ENCODE assay signal across 12 cellular contexts in the genomic region with DNA sequence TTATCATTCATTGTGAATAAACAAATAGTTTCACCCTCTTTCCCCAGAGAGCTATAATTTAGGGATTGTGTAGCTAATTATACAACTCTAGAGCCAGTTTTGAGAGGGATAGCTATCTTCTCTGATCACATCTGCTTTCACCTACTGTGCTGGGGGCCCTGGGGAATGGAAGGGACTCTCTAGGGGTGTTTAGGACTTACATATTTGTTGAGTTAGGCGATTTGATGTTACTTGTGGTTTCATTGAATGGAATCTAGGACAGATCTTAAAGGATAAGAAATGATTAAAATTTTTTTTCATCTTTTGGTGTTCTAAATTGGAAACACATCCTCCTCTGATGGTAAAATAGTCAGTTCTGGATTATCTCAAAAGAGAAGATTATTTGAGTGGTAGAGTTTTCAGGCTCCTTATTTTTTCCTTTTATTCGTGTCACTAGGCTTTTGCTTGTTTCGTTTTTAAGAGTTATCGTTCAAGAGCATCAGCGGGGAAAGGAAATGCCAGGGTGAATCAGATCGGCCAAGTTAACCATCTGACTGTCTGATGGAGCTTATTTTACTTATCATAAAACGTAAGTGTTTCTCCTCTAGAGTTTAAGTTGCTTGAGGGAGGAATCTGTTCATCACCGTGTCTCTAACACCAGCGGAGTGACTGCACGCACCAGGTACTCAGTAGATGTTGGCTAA.
DNase-seq lines count a peak whose midpoint lies in the region; ATAC-seq and TF ChIP-seq lines count a peak whose summit lies in the region.
"Had no signal": no experiment of that assay in that cellular context is flagged by ENCODE, and none has a peak within 500 bp of the region (broad histone marks: within the 10 kb centered on the region; RNA-seq: fewer than 3 reads in every experiment).

No MANE protein-coding gene starts in this region.

- peaks cover 34% of the 10 kb centered on the region for H3K36me3 Mint-ChIP-seq in CD4-positive, CD25-positive, alpha-beta regulatory T cell

- H3K9me3 ChIP-seq in CD4-positive, CD25-positive, alpha-beta regulatory T cell (ENCODE audit: control insufficient read depth in 2 of 2, low read length in 2 of 2) = no peaks in the 10 kb centered on the region
- no peaks in the 10 kb centered on the region for H3K9me3 ChIP-seq in SK-N-SH
- H3K9me3 ChIP-seq in right cardiac atrium (ENCODE audit: control insufficient read depth, low read length) = no peaks in the 10 kb centered on the region
- H3K9me3 ChIP-seq: breast epithelium, ovary had no signal

- H3K36me3 ChIP-seq in CD4-positive, CD25-positive, alpha-beta regulatory T cell (ENCODE audit: control insufficient read depth, insufficient read depth, low read length) = no peaks in the 10 kb centered on the region
- no peaks in the 10 kb centered on the region for H3K36me3 ChIP-seq in SK-N-SH (replicated peaks in 1 of 2; ENCODE audit: control insufficient read depth in 1 of 2, insufficient read depth in 2 of 2, low read length in 1 of 2)
- H3K36me3 ChIP-seq: breast epithelium, ovary had no signal

- H3K9me3 Mint-ChIP-seq in CD4-positive, CD25-positive, alpha-beta regulatory T cell = no peaks in the 10 kb centered on the region

- no peaks in the 10 kb centered on the region for H4K20me1 ChIP-seq in SK-N-SH (ENCODE audit: insufficient read depth)

- CTCF ChIA-PET in SK-N-SH (lab: Yijun Ruan, JAX) = no interaction called here

- ATAC-seq in CD4-positive, CD25-positive, alpha-beta regulatory T cell (ENCODE audit: low read depth in 2 of 2) = no peak
- ATAC-seq in right cardiac atrium = no peak

- H2AFZ ChIP-seq in SK-N-SH (ENCODE audit: low read depth) = peak overlapping the region; percentile 7; the same call in 1 of the 2 replicates

- H3K27ac Mint-ChIP-seq in CD4-positive, CD25-positive, alpha-beta regulatory T cell = peak overlapping the region in 2 of 3 donors; percentile 1 to 32

- TF ChIP-seq RAD21 in SK-N-SH (IDR thresholded peaks at IDR 0.05; ENCODE audit: low read length) = no peak

- peak overlapping the region; percentile 67; the same call in 1 of the 2 replicates for H3K9ac ChIP-seq in SK-N-SH

- H3K79me2 ChIP-seq in SK-N-SH (ENCODE audit: insufficient read depth) = peaks cover 9% of the 10 kb centered on the region

- no peaks in the 10 kb centered on the region for H3K9me2 ChIP-seq in SK-N-SH

- H3K4me3 Mint-ChIP-seq in CD4-positive, CD25-positive, alpha-beta regulatory T cell = peak overlapping the region in 1 of 4 donors; percentile 38

- peak in 1 of 3 donors; percentile 46 for DNase-seq in CD4-positive, CD25-positive, alpha-beta regulatory T cell
- peak; percentile 86 for DNase-seq in HT1080 (ENCODE audit: low read depth)
- DNase-seq in SK-N-SH = peak; percentile 10
- DNase-seq in fibroblast of the conjunctiva (ENCODE audit: low read depth) = peak; percentile 27
- DNase-seq in inferior parietal cortex (ENCODE audit: extremely low spot score) = no peak
- no peak for DNase-seq in right cardiac atrium
- DNase-seq in NCI-H345 (lab: John Stamatoyannopoulos, UW) = no peak
- DNase-seq in GOT3 (lab: John Stamatoyannopoulos, UW) = no peak
- DNase-seq: NCI-H446 treated with DMSO at 0.1 percent for 48 hours, ovary, T-helper 9 cell had no signal

- no peaks in the 10 kb centered on the region for H3K27me3 ChIP-seq in CD4-positive, CD25-positive, alpha-beta regulatory T cell (ENCODE audit: control insufficient read depth, insufficient read depth, low read length)
- H3K27me3 ChIP-seq in SK-N-SH (ENCODE audit: insufficient read depth) (no peaks in the 10 kb centered on the region), right cardiac atrium (ENCODE audit: control insufficient read depth, insufficient read depth) (no peaks in the 10 kb centered on the region)
- H3K27me3 ChIP-seq: breast epithelium, ovary had no signal

- TF ChIP-seq EP300 in SK-N-SH (IDR thresholded peaks at IDR 0.05; ENCODE audit: borderline replicate concordance in 1 of 2, low read depth in 1 of 2, low read length in 1 of 2) = peak; percentile 43 to 85

- POLR2A ChIA-PET in SK-N-SH (lab: Yijun Ruan, JAX) = no interaction called here

- H3K27ac ChIP-seq in CD4-positive, CD25-positive, alpha-beta regulatory T cell (ENCODE audit: insufficient read depth, low read length, poor library complexity, severe bottlenecking) = no peak overlapping the region
- peak overlapping the region; percentile 83 to 94 for H3K27ac ChIP-seq in SK-N-SH (ENCODE audit: low read depth in 2 of 2, low read length in 1 of 2)
- no peak overlapping the region for H3K27ac ChIP-seq in right cardiac atrium (ENCODE audit: low read length)
- H3K27ac ChIP-seq: breast epithelium, ovary had no signal

- WGBS in SK-N-SH (ENCODE audit: low lambda C conversion rate) = 13% methylated on average over 10 of the region's 10 CpGs
- WGBS in right cardiac atrium = 90% methylated on average over 10 of the region's 10 CpGs

- intact Hi-C loops in right cardiac atrium (cut with DNase I) = no loop called here

- peaks cover 41% of the 10 kb centered on the region for H3F3A ChIP-seq in SK-N-SH (replicated peaks; ENCODE audit: insufficient read depth)

- H3K4me3 ChIP-seq in CD4-positive, CD25-positive, alpha-beta regulatory T cell (ENCODE audit: low read depth, low read length) = peak overlapping the region; percentile 30
- H3K4me3 ChIP-seq in SK-N-SH (ENCODE audit: low read depth in 2 of 2, low read length in 1 of 2) (peak overlapping the region; percentile 27 to 48), right cardiac atrium (ENCODE audit: low read length) (no peak overlapping the region)
- H3K4me3 ChIP-seq: ovary had no signal

- no peaks in the 10 kb centered on the region for H3K27me3 Mint-ChIP-seq in CD4-positive, CD25-positive, alpha-beta regulatory T cell

- H3K4me1 Mint-ChIP-seq in CD4-positive, CD25-positive, alpha-beta regulatory T cell = peaks cover 12 to 24% (median 16%) of the 10 kb centered on the region in 4 donors

- H3K4me1 ChIP-seq in CD4-positive, CD25-positive, alpha-beta regulatory T cell (ENCODE audit: control insufficient read depth, insufficient read depth, low read length, poor library complexity, severe bottlenecking) = no peaks in the 10 kb centered on the region
- peaks cover 0 to 37% of the 10 kb centered on the region in 2 experiments; a peak in 3 of 4 replicates for H3K4me1 ChIP-seq in SK-N-SH (ENCODE audit: control insufficient read depth in 1 of 2, insufficient read depth in 2 of 2, low read depth in 1 of 2, low read length in 1 of 2)
- H3K4me1 ChIP-seq in right cardiac atrium (ENCODE audit: control insufficient read depth, insufficient read depth, low read length) = peaks cover 5% of the 10 kb centered on the region
- H3K4me1 ChIP-seq: breast epithelium had no signal

- H3K4me2 ChIP-seq in SK-N-SH = peak overlapping the region; percentile 69

- no peak for TF ChIP-seq CTCF in SK-N-SH (IDR thresholded peaks at IDR 0.05)

TF ChIP-seq in SK-N-SH, 30 proteins besides CTCF, POLR2A, EP300 and RAD21 (continues in another document):
- no peak for TF ChIP-seq NRF1 (IDR thresholded peaks at IDR 0.05; ENCODE audit: low read depth, low read length)
- TF ChIP-seq FOSL2 (IDR thresholded peaks at IDR 0.05; ENCODE audit: borderline replicate concordance, low read depth) = peak; percentile 82
- TF ChIP-seq, protein P1, sequence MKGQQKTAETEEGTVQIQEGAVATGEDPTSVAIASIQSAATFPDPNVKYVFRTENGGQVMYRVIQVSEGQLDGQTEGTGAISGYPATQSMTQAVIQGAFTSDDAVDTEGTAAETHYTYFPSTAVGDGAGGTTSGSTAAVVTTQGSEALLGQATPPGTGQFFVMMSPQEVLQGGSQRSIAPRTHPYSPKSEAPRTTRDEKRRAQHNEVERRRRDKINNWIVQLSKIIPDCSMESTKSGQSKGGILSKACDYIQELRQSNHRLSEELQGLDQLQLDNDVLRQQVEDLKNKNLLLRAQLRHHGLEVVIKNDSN (IDR thresholded peaks at IDR 0.05; ENCODE audit: borderline replicate concordance, low read depth) = 0 out of 2 replicates have a peak, but pooled peaks have one; percentile 37
- no peak for TF ChIP-seq EZH2phosphoT487 (IDR thresholded peaks at IDR 0.05; ENCODE audit: borderline replicate concordance, low read depth)
- no peak for TF ChIP-seq GATA2 (CRISPR knock-in tag; IDR thresholded peaks at IDR 0.05)
- peak; percentile 94 for TF ChIP-seq TCF12 (IDR thresholded peaks at IDR 0.05)
- TF ChIP-seq, protein P2, sequence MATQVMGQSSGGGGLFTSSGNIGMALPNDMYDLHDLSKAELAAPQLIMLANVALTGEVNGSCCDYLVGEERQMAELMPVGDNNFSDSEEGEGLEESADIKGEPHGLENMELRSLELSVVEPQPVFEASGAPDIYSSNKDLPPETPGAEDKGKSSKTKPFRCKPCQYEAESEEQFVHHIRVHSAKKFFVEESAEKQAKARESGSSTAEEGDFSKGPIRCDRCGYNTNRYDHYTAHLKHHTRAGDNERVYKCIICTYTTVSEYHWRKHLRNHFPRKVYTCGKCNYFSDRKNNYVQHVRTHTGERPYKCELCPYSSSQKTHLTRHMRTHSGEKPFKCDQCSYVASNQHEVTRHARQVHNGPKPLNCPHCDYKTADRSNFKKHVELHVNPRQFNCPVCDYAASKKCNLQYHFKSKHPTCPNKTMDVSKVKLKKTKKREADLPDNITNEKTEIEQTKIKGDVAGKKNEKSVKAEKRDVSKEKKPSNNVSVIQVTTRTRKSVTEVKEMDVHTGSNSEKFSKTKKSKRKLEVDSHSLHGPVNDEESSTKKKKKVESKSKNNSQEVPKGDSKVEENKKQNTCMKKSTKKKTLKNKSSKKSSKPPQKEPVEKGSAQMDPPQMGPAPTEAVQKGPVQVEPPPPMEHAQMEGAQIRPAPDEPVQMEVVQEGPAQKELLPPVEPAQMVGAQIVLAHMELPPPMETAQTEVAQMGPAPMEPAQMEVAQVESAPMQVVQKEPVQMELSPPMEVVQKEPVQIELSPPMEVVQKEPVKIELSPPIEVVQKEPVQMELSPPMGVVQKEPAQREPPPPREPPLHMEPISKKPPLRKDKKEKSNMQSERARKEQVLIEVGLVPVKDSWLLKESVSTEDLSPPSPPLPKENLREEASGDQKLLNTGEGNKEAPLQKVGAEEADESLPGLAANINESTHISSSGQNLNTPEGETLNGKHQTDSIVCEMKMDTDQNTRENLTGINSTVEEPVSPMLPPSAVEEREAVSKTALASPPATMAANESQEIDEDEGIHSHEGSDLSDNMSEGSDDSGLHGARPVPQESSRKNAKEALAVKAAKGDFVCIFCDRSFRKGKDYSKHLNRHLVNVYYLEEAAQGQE (IDR thresholded peaks at IDR 0.05; ENCODE audit: low read depth, low read length) = peak; percentile 27; the same call in 1 of the 2 replicates
- peak; percentile 82 for TF ChIP-seq RXRA (IDR thresholded peaks at IDR 0.05; ENCODE audit: borderline replicate concordance, low read depth)
- no peak for TF ChIP-seq SMC3 (IDR thresholded peaks at IDR 0.05; ENCODE audit: low read depth, low read length)

Comparison
In these comparisons a context has a peak if more than half of its experiments do, and no peak if none do; other contexts are left out.
1. DNase-seq: peak in HT1080 (single experiment), SK-N-SH (single experiment) and fibroblast of the conjunctiva (single experiment); none in inferior parietal cortex (single experiment), right cardiac atrium (0 of 3), NCI-H345 (single experiment) and GOT3 (single experiment).
2. H3K27ac ChIP-seq: peak in SK-N-SH (2 of 2); none in CD4-positive, CD25-positive, alpha-beta regulatory T cell (single experiment) and right cardiac atrium (single experiment).